ENCODE assay signal across 17 cellular contexts in the genomic region with DNA sequence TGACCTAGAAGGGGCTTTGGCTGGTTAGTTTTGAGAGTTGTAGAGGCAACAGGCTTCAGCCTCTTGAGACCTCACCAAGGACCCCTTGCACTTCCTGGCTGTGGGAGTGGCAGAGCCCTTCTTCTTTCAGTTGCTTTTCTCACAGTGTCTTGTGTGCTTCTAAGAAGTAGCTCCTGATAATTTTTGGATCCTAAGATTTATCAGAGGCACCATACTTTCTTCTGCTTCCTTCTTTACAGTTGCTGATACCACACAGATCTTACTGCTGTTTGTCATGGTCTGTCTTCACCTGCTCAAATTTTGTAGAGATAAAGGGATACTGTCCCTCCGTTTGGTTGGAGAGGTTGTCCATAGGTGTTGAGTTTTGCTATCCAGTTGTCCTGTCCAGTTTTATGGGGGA.
"Had no signal": no experiment of that assay in that cellular context is flagged by ENCODE, and none has a peak within 500 bp of the region (broad histone marks: within the 10 kb centered on the region; RNA-seq: fewer than 3 reads in every experiment).

No MANE protein-coding gene starts in this region.

- H3K4me1 ChIP-seq: thyroid gland had no signal

- DNase-seq: activated CD4-positive, alpha-beta T cell treated with anti-CD3 and anti-CD28 coated beads, Interleukin-2, amount 50 U/mL, for 4 hours; activated gamma-delta T cell; activated T-cell treated with anti-CD3 and anti-CD28 coated beads, Interleukin-2, amount 50 U/mL, for 72 hours; amniotic stem cell; effector CD8-positive, alpha-beta T cell; mesenchymal stem cell; naive thymus-derived CD8-positive, alpha-beta T cell; spleen; stimulated activated CD4-positive, alpha-beta T cell treated with anti-CD3 and anti-CD28 coated beads, Interleukin-4, amount 100 ng/mL, for 4 hours; stimulated activated naive CD4-positive, alpha-beta T cell treated with Interleukin-2 at 50 U/mL for 16 hours; T1000; thyroid gland; WERI-Rb-1 had no signal

- H3K27ac ChIP-seq: esophagus muscularis mucosa, neutrophil, spleen, thyroid gland, WERI-Rb-1 had no signal

- H3K27ac Mint-ChIP-seq: activated naive CD4-positive, alpha-beta T cell treated with anti-CD3 and anti-CD28 coated beads, Interleukin-2, amount 50 U/mL, for 72 hours; dendritic cell treated with granulocyte-macrophage colony-stimulating factor and Interleukin-4, amounts not matched to agents 40 ng/mL and 50 ng/mL, for 4 days had no signal

- H3K27me3 ChIP-seq: esophagus muscularis mucosa, neutrophil, spleen, thyroid gland had no signal

- H3K36me3 ChIP-seq: thyroid gland had no signal

- H3K4me3 Mint-ChIP-seq: activated T-cell treated with anti-CD3 and anti-CD28 coated beads, Interleukin-2, amount 50 U/mL, for 72 hours; dendritic cell treated with granulocyte-macrophage colony-stimulating factor and Interleukin-4, amounts not matched to agents 40 ng/mL and 50 ng/mL, for 4 days had no signal

- H3K9me3 ChIP-seq: neutrophil, thyroid gland had no signal

- H3K4me3 ChIP-seq: esophagus muscularis mucosa, spleen, thyroid gland had no signal

- H3K27me3 Mint-ChIP-seq: dendritic cell treated with granulocyte-macrophage colony-stimulating factor and Interleukin-4, amounts not matched to agents 40 ng/mL and 50 ng/mL, for 4 days; naive thymus-derived CD8-positive, alpha-beta T cell had no signal

- H3K9me3 Mint-ChIP-seq: dendritic cell treated with granulocyte-macrophage colony-stimulating factor and Interleukin-4, amounts not matched to agents 40 ng/mL and 50 ng/mL, for 4 days had no signal

- ATAC-seq: activated naive CD4-positive, alpha-beta T cell treated with anti-CD3 and anti-CD28 coated beads, Interleukin-2, amount 50 U/mL, for 72 hours; activated T-cell treated with anti-CD3 and anti-CD28 coated beads, Interleukin-2, amount 50 U/mL, for 72 hours; naive thymus-derived CD8-positive, alpha-beta T cell had no signal
